17 cellular contexts compared by ENCODE assay signal in genomic region chr9:89362647-89363310, GRCh38. TPM values are rescaled to one million over a fixed set of nuclear protein-coding genes. Genes with fewer than 3 reads are reported as not detected.
DNase-seq lines count a peak whose midpoint lies in the region; ATAC-seq and TF ChIP-seq lines count a peak whose summit lies in the region.
"Had no signal": no experiment of that assay in that cellular context is flagged by ENCODE, and none has a peak within 500 bp of the region (broad histone marks: within the 10 kb centered on the region; RNA-seq: fewer than 3 reads in every experiment).

No MANE protein-coding gene starts in this region.

- no peaks in the 10 kb centered on the region for H3K9me3 Mint-ChIP-seq in stimulated activated naive CD8-positive, alpha-beta T cell treated with anti-CD3 and anti-CD28 coated beads, Interleukin-15, amount 100 ng/mL, for 72 hours
- no peaks in the 10 kb centered on the region for H3K9me3 Mint-ChIP-seq in type B pancreatic cell
- H3K9me3 Mint-ChIP-seq: activated naive CD8-positive, alpha-beta T cell treated with anti-CD3 and anti-CD28 coated beads, Interleukin-2, amount 10 ng/mL, durations not matched to agents 7 days and 5 days; CD14-positive monocyte; dendritic cell treated with granulocyte-macrophage colony-stimulating factor and Interleukin-4, amounts not matched to agents 40 ng/mL and 50 ng/mL, for 4 days; T-helper 1 cell treated with Interleukin-12 subunit alpha and Interleukin-12 subunit beta and Interleukin-4 antibody, amounts not matched to agents 30 μg/mL and 1 μg/mL, for 36 hours had no signal

- TF ChIP-seq CTCF in coronary artery (IDR thresholded peaks at IDR 0.05) (no peak), type B pancreatic cell (conservative IDR thresholded peaks at IDR 0.05) (no peak)

- no peak overlapping the region for H3K27ac ChIP-seq in coronary artery
- H3K27ac ChIP-seq: heart right ventricle, SJSA1 had no signal

- DNase-seq in stimulated activated naive CD8-positive, alpha-beta T cell treated with anti-CD3 and anti-CD28 coated beads, Interleukin-15, amount 100 ng/mL, for 72 hours: no peak
- no peak for DNase-seq in stimulated activated naive CD8-positive, alpha-beta T cell treated with anti-CD3 and anti-CD28 coated beads, Interleukin-15, Interleukin-2, amounts not matched to agents 100 U/mL and 50 U/mL, for 24 hours
- peak; percentile 58 for DNase-seq in coronary artery (ENCODE audit: low spot score)
- DNase-seq in posterior vena cava (ENCODE audit: low spot score): peak; percentile 58
- no peak for DNase-seq in type B pancreatic cell (ENCODE audit: extremely low spot score, unreplicated experiment)
- no peak for DNase-seq in cerebellum (ENCODE audit: low spot score)
- DNase-seq: activated CD4-positive, alpha-beta T cell treated with anti-CD3 and anti-CD28 coated beads, Interleukin-2, amount 50 U/mL, for 4 hours; activated naive CD8-positive, alpha-beta T cell treated with anti-CD3 and anti-CD28 coated beads, Interleukin-2, amount 10 ng/mL, durations not matched to agents 7 days and 5 days; heart right ventricle; NCI-H1417 treated with DMSO at 0.1 percent for 48 hours; PC-3; stimulated activated CD4-positive, alpha-beta T cell treated with anti-CD3 and anti-CD28 coated beads, Interleukin-12 subunit alpha, Interleukin-12 subunit beta, amount 100 ng/mL, for 4 hours had no signal

- H3K36me3 Mint-ChIP-seq in type B pancreatic cell: peaks cover 4% of the 10 kb centered on the region

- H3K4me1 Mint-ChIP-seq in stimulated activated naive CD8-positive, alpha-beta T cell treated with anti-CD3 and anti-CD28 coated beads, Interleukin-15, amount 100 ng/mL, for 72 hours: peaks cover 26% of the 10 kb centered on the region
- peaks cover 9% of the 10 kb centered on the region for H3K4me1 Mint-ChIP-seq in type B pancreatic cell (ENCODE audit: unreplicated experiment)

- no peak overlapping the region for H3K4me3 ChIP-seq in coronary artery
- H3K4me3 ChIP-seq: heart right ventricle, SJSA1 had no signal

- intact Hi-C loops in posterior vena cava (cut with DNase I): no loop called here

- ATAC-seq in stimulated activated naive CD8-positive, alpha-beta T cell treated with anti-CD3 and anti-CD28 coated beads, Interleukin-15, amount 100 ng/mL, for 72 hours: peak; percentile 9
- no peak for ATAC-seq in stimulated activated naive CD8-positive, alpha-beta T cell treated with anti-CD3 and anti-CD28 coated beads, Interleukin-15, Interleukin-2, amounts not matched to agents 100 U/mL and 50 U/mL, for 24 hours
- ATAC-seq in GM18861 (IDR thresholded peaks at IDR 0.05; ENCODE audit: unreplicated experiment): no peak
- ATAC-seq: heart right ventricle, PC-3 had no signal

- H3K27me3 Mint-ChIP-seq in stimulated activated naive CD8-positive, alpha-beta T cell treated with anti-CD3 and anti-CD28 coated beads, Interleukin-15, amount 100 ng/mL, for 72 hours: no peaks in the 10 kb centered on the region
- no peaks in the 10 kb centered on the region for H3K27me3 Mint-ChIP-seq in type B pancreatic cell
- H3K27me3 Mint-ChIP-seq: activated naive CD8-positive, alpha-beta T cell treated with anti-CD3 and anti-CD28 coated beads, Interleukin-2, amount 10 ng/mL, durations not matched to agents 7 days and 5 days; dendritic cell treated with granulocyte-macrophage colony-stimulating factor and Interleukin-4, amounts not matched to agents 40 ng/mL and 50 ng/mL, for 4 days had no signal

- H3K27ac Mint-ChIP-seq in stimulated activated naive CD8-positive, alpha-beta T cell treated with anti-CD3 and anti-CD28 coated beads, Interleukin-15, amount 100 ng/mL, for 72 hours: peak overlapping the region in 1 of 2 donors; percentile 97
- no peak overlapping the region for H3K27ac Mint-ChIP-seq in type B pancreatic cell
- H3K27ac Mint-ChIP-seq: activated naive CD8-positive, alpha-beta T cell treated with anti-CD3 and anti-CD28 coated beads, Interleukin-2, amount 10 ng/mL, durations not matched to agents 7 days and 5 days; dendritic cell treated with granulocyte-macrophage colony-stimulating factor and Interleukin-4, amounts not matched to agents 40 ng/mL and 50 ng/mL, for 4 days; T-helper 1 cell treated with Interleukin-12 subunit alpha and Interleukin-12 subunit beta and Interleukin-4 antibody, amounts not matched to agents 30 μg/mL and 1 μg/mL, for 36 hours had no signal

- H3K4me3 Mint-ChIP-seq in stimulated activated naive CD8-positive, alpha-beta T cell treated with anti-CD3 and anti-CD28 coated beads, Interleukin-15, amount 100 ng/mL, for 72 hours: no peak overlapping the region
- H3K4me3 Mint-ChIP-seq in type B pancreatic cell: no peak overlapping the region
- H3K4me3 Mint-ChIP-seq: activated naive CD8-positive, alpha-beta T cell treated with anti-CD3 and anti-CD28 coated beads, Interleukin-2, amount 10 ng/mL, durations not matched to agents 7 days and 5 days; CD14-positive monocyte; dendritic cell treated with granulocyte-macrophage colony-stimulating factor and Interleukin-4, amounts not matched to agents 40 ng/mL and 50 ng/mL, for 4 days; T-helper 1 cell treated with Interleukin-12 subunit alpha and Interleukin-12 subunit beta and Interleukin-4 antibody, amounts not matched to agents 30 μg/mL and 1 μg/mL, for 36 hours had no signal

RNA-seq across cellular contexts. Expression of gene SECISBP2, which starts 44.5 kb away (rescaled TPM):
- total RNA-seq in posterior vena cava (10 to 100 TPM; 35.2 to 36.3 TPM), type B pancreatic cell (ENCODE audit: low replicate concordance) (47.1 and 49.6 TPM in 2 replicates), cerebellum (77.9 TPM)

RNA-seq across cellular contexts. Expression of gene CKS2, which starts 51.8 kb away (rescaled TPM):
- total RNA-seq in posterior vena cava (1 to 10 TPM; 4.1 to 4.3 TPM), type B pancreatic cell (ENCODE audit: low replicate concordance) (56.3 and 115 TPM in 2 replicates), cerebellum (38.0 TPM)

Comparison
In these comparisons a context has a peak if more than half of its experiments do, and no peak if none do; other contexts are left out.
1. DNase-seq: peak in coronary artery (single experiment) and posterior vena cava (single experiment); none in stimulated activated naive CD8-positive, alpha-beta T cell treated with anti-CD3 and anti-CD28 coated beads, Interleukin-15, amount 100 ng/mL, for 72 hours (0 of 2), stimulated activated naive CD8-positive, alpha-beta T cell treated with anti-CD3 and anti-CD28 coated beads, Interleukin-15, Interleukin-2, amounts not matched to agents 100 U/mL and 50 U/mL, for 24 hours (single experiment), type B pancreatic cell (single experiment) and cerebellum (single experiment).